8 cellular contexts compared by ENCODE assay signal in genomic region chr3:78659386-78659987, GRCh38.
DNase-seq lines count a peak whose midpoint lies in the region; ATAC-seq and TF ChIP-seq lines count a peak whose summit lies in the region.

No MANE protein-coding gene starts in this region.

- H2AFZ ChIP-seq in KMS-11 (ENCODE audit: low read depth) = no peak overlapping the region

- H3K9ac ChIP-seq in KMS-11 = no peak overlapping the region

- H3K27me3 ChIP-seq in KMS-11 (ENCODE audit: insufficient read depth, low read depth) = no peaks in the 10 kb centered on the region
- no peaks in the 10 kb centered on the region for H3K27me3 ChIP-seq in adrenal gland
- H3K27me3 ChIP-seq in upper lobe of right lung = no peaks in the 10 kb centered on the region

- peak; percentile 70 for TF ChIP-seq CTCF in KMS-11 (conservative IDR thresholded peaks at IDR 0.05; ENCODE audit: low read depth, low read length)
- TF ChIP-seq CTCF in adrenal gland (IDR thresholded peaks at IDR 0.05) = peak; percentile 57 to 79 (median 70)
- TF ChIP-seq CTCF in upper lobe of right lung (IDR thresholded peaks at IDR 0.05) = peak; percentile 69

- H3K4me1 ChIP-seq in KMS-11 (ENCODE audit: low read depth, poor library complexity, severe bottlenecking) = no peaks in the 10 kb centered on the region
- no peaks in the 10 kb centered on the region for H3K4me1 ChIP-seq in adrenal gland (replicated peaks in 1 of 2)
- H3K4me1 ChIP-seq in upper lobe of right lung = no peaks in the 10 kb centered on the region

- intact Hi-C loops in adrenal gland (cut with DNase I) (no loop called here), upper lobe of right lung (cut with DNase I) (loop anchor here (5.0 kb wide), 1 partner anchor 373 kb away; no protein-coding TSS in a partner anchor)

- no peak overlapping the region for H3K4me2 ChIP-seq in KMS-11

- H3K36me3 ChIP-seq in KMS-11 (ENCODE audit: insufficient read depth) (no peaks in the 10 kb centered on the region), adrenal gland (replicated peaks in 1 of 2) (no peaks in the 10 kb centered on the region), upper lobe of right lung (no peaks in the 10 kb centered on the region)

- WGBS in adrenal gland, 4 donors = 48 to 53% (median 51%) methylated on average over 6 of the region's 6 CpGs

- H3K27ac ChIP-seq in KMS-11 (no peak overlapping the region), adrenal gland (no peak overlapping the region), upper lobe of right lung (no peak overlapping the region)

- H3K79me2 ChIP-seq in KMS-11 (ENCODE audit: insufficient read depth, low read depth) = no peaks in the 10 kb centered on the region

- TF ChIP-seq POLR2A in adrenal gland (IDR thresholded peaks at IDR 0.05) = no peak

- peaks cover 0 to 7% (median 0%) of the 10 kb centered on the region in 3 donors for H3K9me3 ChIP-seq in adrenal gland (replicated peaks in 1 of 3)
- no peaks in the 10 kb centered on the region for H3K9me3 ChIP-seq in upper lobe of right lung

- H3K4me3 ChIP-seq in KMS-11 (IDR thresholded peaks at IDR 0.05; ENCODE audit: insufficient read depth, low read depth, low read length) (no peak overlapping the region), adrenal gland (no peak overlapping the region), upper lobe of right lung (no peak overlapping the region)

- DNase-seq in activated T-cell treated with anti-CD3 and anti-CD28 coated beads for 48 hours (ENCODE audit: low read depth) (peak; percentile 0), activated T-cell treated with anti-CD3 and anti-CD28 coated beads for 4 hours (no peak), adrenal gland (peak in 5 of 7 donors; percentile 17 to 46 (median 20)), kidney tubule cell (ENCODE audit: low spot score) (peak; percentile 52), upper lobe of right lung (no peak), AG08396 (ENCODE audit: low spot score) (no peak)
- DNase-seq in central memory CD4-positive, alpha-beta T cell = no peak

- no peak for ATAC-seq in upper lobe of right lung

- H4K20me1 ChIP-seq in KMS-11 (ENCODE audit: insufficient read depth) = no peaks in the 10 kb centered on the region

Comparison
In these comparisons a context has a peak if more than half of its experiments do, and no peak if none do; other contexts are left out.
1. DNase-seq: peak in activated T-cell treated with anti-CD3 and anti-CD28 coated beads for 48 hours (single experiment), adrenal gland (5 of 7) and kidney tubule cell (single experiment); none in activated T-cell treated with anti-CD3 and anti-CD28 coated beads for 4 hours (single experiment), upper lobe of right lung (single experiment), AG08396 (single experiment) and central memory CD4-positive, alpha-beta T cell (single experiment).
2. Peak in every context shown above with its lines, with median percentiles within 50 percentile points of each other: CTCF ChIP-seq.